Comparison of ENCODE assay signal across 17 cellular contexts in genomic region chr7:3949226-3949625, GRCh38.
"Had no signal": no experiment of that assay in that cellular context is flagged by ENCODE, and none has a peak within 500 bp of the region (broad histone marks: within the 10 kb centered on the region; RNA-seq: fewer than 3 reads in every experiment).

No MANE protein-coding gene starts in this region.

- H3K4me3 ChIP-seq: left ventricle myocardium inferior, prostate gland, right lobe of liver, thyroid gland had no signal

- H3K27ac ChIP-seq: left ventricle myocardium inferior, prostate gland, right lobe of liver, thyroid gland had no signal

- H3K36me3 ChIP-seq: left ventricle myocardium inferior, prostate gland, right lobe of liver, thyroid gland had no signal

- DNase-seq: activated CD4-positive, alpha-beta T cell treated with anti-CD3 and anti-CD28 coated beads for 1 hour; activated CD4-positive, alpha-beta T cell treated with anti-CD3 and anti-CD28 coated beads, Interleukin-2, amount 50 U/mL, for 4 hours; activated naive CD4-positive, alpha-beta T cell treated with Interleukin-2 at 50 U/mL for 16 hours; activated T-cell treated with anti-CD3 and anti-CD28 coated beads for 4 hours; erythroblast; hippocampal formation; kidney; left ventricle myocardium inferior; mesenchymal stem cell; right lobe of liver; stimulated activated CD4-positive, alpha-beta T cell treated with anti-CD3 and anti-CD28 coated beads, Interleukin-12 subunit alpha, Interleukin-12 subunit beta, amount 100 ng/mL, for 4 hours; T-helper 1 cell; T1000; thyroid gland had no signal

- H3K9me3 ChIP-seq: prostate gland, right lobe of liver, thyroid gland had no signal

- H3K27me3 ChIP-seq: right lobe of liver, thyroid gland had no signal

- ATAC-seq: activated T-helper 17 cell treated with anti-CD3 and anti-CD28 coated beads, Interleukin-2, amount 50 U/mL, for 72 hours; stimulated activated effector memory CD8-positive, alpha-beta T cell treated with anti-CD3 and anti-CD28 coated beads, Interleukin-12 subunit alpha, Interleukin-12 subunit beta, amount 100 ng/mL, for 72 hours had no signal

- H3K4me1 ChIP-seq: left ventricle myocardium inferior, prostate gland, right lobe of liver, thyroid gland had no signal
